ENCODE assay signal across 8 cellular contexts in the genomic region with DNA sequence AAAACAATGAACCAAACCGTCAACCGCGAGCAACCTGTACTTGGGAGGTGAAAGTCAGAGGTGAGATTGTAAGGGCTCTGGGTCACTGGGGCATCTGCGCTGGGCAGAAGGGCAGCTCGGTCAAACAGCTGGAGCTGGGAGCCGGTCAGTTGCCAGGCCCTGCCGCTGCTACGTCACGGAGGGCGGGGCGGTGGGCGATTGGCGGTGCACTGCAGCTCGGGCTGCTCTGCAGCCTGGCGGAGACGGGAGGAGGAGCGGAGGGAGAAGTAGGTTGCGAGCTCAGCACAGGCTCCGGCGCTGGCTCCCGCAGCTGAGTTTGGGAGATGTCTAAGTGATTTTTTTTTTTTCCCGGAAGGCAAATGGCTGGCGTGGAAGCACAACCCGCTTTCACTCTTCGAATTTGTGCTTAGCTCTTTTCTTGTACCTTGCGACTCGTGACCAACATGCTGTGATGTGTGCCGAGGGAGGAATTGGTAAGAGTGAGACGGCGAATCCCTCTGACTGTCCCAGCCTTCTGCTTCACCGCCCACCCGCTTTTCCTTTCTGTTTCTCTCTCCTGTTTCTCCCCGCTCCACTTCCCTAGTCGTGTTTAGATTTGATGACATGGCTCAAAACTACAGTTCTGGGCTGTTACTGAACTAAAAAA. TPM values are rescaled to one million over a fixed set of nuclear protein-coding genes. Genes with fewer than 3 reads are reported as not detected.
A peak's percentile ranks its signal among the peaks of the same experiment; 100 is the strongest.
DNase-seq lines count a peak whose midpoint lies in the region; ATAC-seq, FAIRE-seq and TF ChIP-seq lines count a peak whose summit lies in the region.

A gene (plus strand): TSS at position 229 of the 646 bp plus-strand sequence. CDS start 27,266 bp downstream, outside the sequence.

- no peak for TF ChIP-seq CTCF in SU-DHL-6 (IDR thresholded peaks at IDR 0.05; ENCODE audit: insufficient read depth, low read length, poor library complexity, severe bottlenecking)
- no peak for TF ChIP-seq CTCF in pancreas (IDR thresholded peaks at IDR 0.05)
- peak in 4 of 6 experiments; percentile 14 to 31 (median 24) for TF ChIP-seq CTCF in thyroid gland (IDR thresholded peaks at IDR 0.05)

- 0% methylated on average over 33 to 34 of the region's 34 CpGs for WGBS in pancreas, 2 donors
- 1 to 2% methylated on average over 31 to 34 of the region's 34 CpGs for WGBS in thyroid gland, 2 donors

- H3K4me1 ChIP-seq in adipocyte (ENCODE audit: control insufficient read depth, insufficient read depth, low read length) (peaks cover 11% of the 10 kb centered on the region), pancreas (peaks cover 0 to 10% (median 0%) of the 10 kb centered on the region in 3 donors), thyroid gland (peaks cover 6 to 18% of the 10 kb centered on the region in 2 donors)

- peak; percentile 51 for FAIRE-seq in pancreas (lab: Jason Lieb, UNC)

- peaks cover 4% of the 10 kb centered on the region; the same call in 1 of the 2 replicates for H3F3A ChIP-seq in SU-DHL-6 (ENCODE audit: insufficient read depth)

- no peaks in the 10 kb centered on the region for H4K20me1 ChIP-seq in SU-DHL-6 (ENCODE audit: low read depth, low read length)

- H3K27ac ChIP-seq in SU-DHL-6 (ENCODE audit: low read depth, low read length) (no peak within 1 kb of the TSS), pancreas (peak within 1 kb of the TSS; percentile 60 to 96 (median 82)), thyroid gland (peak within 1 kb of the TSS; percentile 89 to 92 (median 89))

- no peaks in the 10 kb centered on the region for H3K9me2 ChIP-seq in SU-DHL-6 (replicated peaks; ENCODE audit: insufficient read depth, low read length)

- ATAC-seq in HG02588 (IDR thresholded peaks at IDR 0.05; ENCODE audit: unreplicated experiment) (peak; percentile 98), Right ventricle myocardium superior (ENCODE audit: poor library complexity) (peak; percentile 100), pancreas (peak; percentile 99 to 100 (median 100))

- H3K9me3 ChIP-seq in SU-DHL-6 (ENCODE audit: insufficient read depth, low read length) (no peaks in the 10 kb centered on the region), adipocyte (ENCODE audit: control insufficient read depth, low read length) (peaks cover 5% of the 10 kb centered on the region), pancreas (no peaks in the 10 kb centered on the region), thyroid gland (no peaks in the 10 kb centered on the region)

- peak within 1 kb of the TSS; percentile 84 for H3K4me2 ChIP-seq in SU-DHL-6 (ENCODE audit: low read depth, low read length, poor library complexity, severe bottlenecking)

- H2AFZ ChIP-seq in SU-DHL-6 (ENCODE audit: low read depth, low read length, severe bottlenecking), result peak within 1 kb of the TSS; percentile 94

- DNase-seq in NCI-H1048 (lab: John Stamatoyannopoulos, UW), result peak; percentile 66
- peak; percentile 98 for DNase-seq in adipocyte (ENCODE audit: low read depth)
- DNase-seq in Right ventricle myocardium superior, result peak; percentile 98
- peak; percentile 93 to 97 (median 96) for DNase-seq in pancreas
- DNase-seq in thyroid gland, result peak; percentile 97

- H3K36me3 ChIP-seq in SU-DHL-6 (ENCODE audit: low read length) (no peaks in the 10 kb centered on the region), adipocyte (ENCODE audit: control insufficient read depth, insufficient read depth, low read length, severe bottlenecking) (no peaks in the 10 kb centered on the region), pancreas (no peaks in the 10 kb centered on the region), thyroid gland (no peaks in the 10 kb centered on the region)

- H3K9ac ChIP-seq in SU-DHL-6 (ENCODE audit: low read length) (peak within 1 kb of the TSS; percentile 66), adipocyte (ENCODE audit: low read length) (peak within 1 kb of the TSS; percentile 86)

- TF ChIP-seq POLR2A in GM10847 (IDR thresholded peaks at IDR 0.05; ENCODE audit: extremely low read depth, insufficient read length) (peak; percentile 90), thyroid gland (IDR thresholded peaks at IDR 0.05) (peak; percentile 56 to 97)

- peak within 1 kb of the TSS; percentile 82 for H3K4me3 ChIP-seq in SU-DHL-6 (ENCODE audit: insufficient read depth, low read length, poor library complexity, severe bottlenecking)
- peak within 1 kb of the TSS; percentile 86 for H3K4me3 ChIP-seq in adipocyte (ENCODE audit: low read length)
- peak within 1 kb of the TSS; percentile 33 to 60 (median 47) for H3K4me3 ChIP-seq in pancreas
- peak within 1 kb of the TSS; percentile 3 to 50 (median 41) for H3K4me3 ChIP-seq in thyroid gland (replicated peaks in 1 of 3)

- intact Hi-C loops in Right ventricle myocardium superior (cut with DNase I), result no loop called here
- intact Hi-C loops in pancreas (cut with DNase I), result no loop called here
- intact Hi-C loops in thyroid gland (cut with DNase I), result no loop called here

- no peaks in the 10 kb centered on the region for H3K79me2 ChIP-seq in SU-DHL-6 (ENCODE audit: insufficient read depth, low read length)

- H3K27me3 ChIP-seq in SU-DHL-6 (ENCODE audit: low read length) (no peaks in the 10 kb centered on the region), adipocyte (replicated peaks; ENCODE audit: control insufficient read depth, insufficient read depth, low read length) (no peaks in the 10 kb centered on the region), pancreas (no peaks in the 10 kb centered on the region), thyroid gland (no peaks in the 10 kb centered on the region)

RNA-seq across cellular contexts. Expression of the gene that starts here (rescaled TPM):
- 7.5 TPM for total RNA-seq in Right ventricle myocardium superior
- total RNA-seq in pancreas, result 10 to 100 TPM in 3 of 6 donors, 1 to 10 TPM in 3; 5.8 to 20.5 (median 9.4) TPM
- polyA plus RNA-seq in pancreas, result 1 to 10 TPM; 2.1 to 4.6 TPM
- total RNA-seq in thyroid gland, result 10 to 100 TPM; 35.3 to 55.6 (median 43.8) TPM

Comparison
In these comparisons a context has a peak if more than half of its experiments do, and no peak if none do; other contexts are left out.
1. CTCF ChIP-seq: peak in thyroid gland (4 of 6); none in SU-DHL-6 (single experiment) and pancreas (0 of 4).
2. Peak in every context shown above with its lines, with median percentiles within 50 percentile points of each other: ATAC-seq, DNase-seq and H3K4me3 ChIP-seq.